Comparison of ENCODE assay signal across 1 cellular context in the genomic region with DNA sequence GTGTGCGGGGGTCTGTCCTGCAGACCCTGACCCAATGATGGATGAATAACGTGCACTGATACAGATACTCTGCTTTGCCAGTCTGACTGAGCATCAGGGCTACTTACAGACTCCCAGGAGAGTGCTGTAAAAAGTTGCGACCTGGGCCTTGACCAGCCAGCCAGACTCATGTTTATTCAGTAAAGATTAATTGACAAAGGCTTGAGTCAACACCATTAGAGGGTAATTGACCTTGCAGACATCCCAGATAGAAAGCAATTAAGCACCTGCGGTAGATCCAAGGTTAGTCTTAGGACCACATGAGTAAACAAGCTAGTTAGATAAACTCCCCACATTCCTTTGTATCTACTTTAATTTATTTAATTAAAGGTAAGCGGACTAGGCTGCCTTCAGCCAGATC.
TF ChIP-seq lines count a peak whose summit lies in the region.

No MANE protein-coding gene starts in this region.

TF ChIP-seq in liver, 16 proteins besides CTCF, POLR2A, EP300 and RAD21 (continued from another document):
- TF ChIP-seq REST (IDR thresholded peaks at IDR 0.05) = peak; percentile 34
- peak; percentile 61 to 62 for TF ChIP-seq HNF4A (conservative IDR thresholded peaks at IDR 0.05)
- TF ChIP-seq EGR1 (IDR thresholded peaks at IDR 0.05; ENCODE audit: low read depth in 2 of 2) = no peak
- no peak for TF ChIP-seq GABPA (IDR thresholded peaks at IDR 0.05 in 1 of 2, conservative IDR thresholded peaks at IDR 0.05 in 1 of 2)
- peak; percentile 71 to 83 for TF ChIP-seq RXRA (IDR thresholded peaks at IDR 0.05)
- no peak for TF ChIP-seq MAX (IDR thresholded peaks at IDR 0.05)
- no peak for TF ChIP-seq NR2F2 (IDR thresholded peaks at IDR 0.05)
- TF ChIP-seq, protein P1, sequence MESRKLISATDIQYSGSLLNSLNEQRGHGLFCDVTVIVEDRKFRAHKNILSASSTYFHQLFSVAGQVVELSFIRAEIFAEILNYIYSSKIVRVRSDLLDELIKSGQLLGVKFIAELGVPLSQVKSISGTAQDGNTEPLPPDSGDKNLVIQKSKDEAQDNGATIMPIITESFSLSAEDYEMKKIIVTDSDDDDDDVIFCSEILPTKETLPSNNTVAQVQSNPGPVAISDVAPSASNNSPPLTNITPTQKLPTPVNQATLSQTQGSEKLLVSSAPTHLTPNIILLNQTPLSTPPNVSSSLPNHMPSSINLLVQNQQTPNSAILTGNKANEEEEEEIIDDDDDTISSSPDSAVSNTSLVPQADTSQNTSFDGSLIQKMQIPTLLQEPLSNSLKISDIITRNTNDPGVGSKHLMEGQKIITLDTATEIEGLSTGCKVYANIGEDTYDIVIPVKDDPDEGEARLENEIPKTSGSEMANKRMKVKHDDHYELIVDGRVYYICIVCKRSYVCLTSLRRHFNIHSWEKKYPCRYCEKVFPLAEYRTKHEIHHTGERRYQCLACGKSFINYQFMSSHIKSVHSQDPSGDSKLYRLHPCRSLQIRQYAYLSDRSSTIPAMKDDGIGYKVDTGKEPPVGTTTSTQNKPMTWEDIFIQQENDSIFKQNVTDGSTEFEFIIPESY (IDR thresholded peaks at IDR 0.05) = peak; percentile 43
- TF ChIP-seq FOXA1 (IDR thresholded peaks at IDR 0.05) = peak; percentile 96
- peak; percentile 25 for TF ChIP-seq YY1 (IDR thresholded peaks at IDR 0.05)
- peak in 1 of 2 donors; percentile 37 for TF ChIP-seq JUND (IDR thresholded peaks at IDR 0.05)
- peak; percentile 98 for TF ChIP-seq FOXA2 (IDR thresholded peaks at IDR 0.05)
- TF ChIP-seq HNF4G (IDR thresholded peaks at IDR 0.05) = no peak
